1 cellular context compared by ENCODE assay signal in the genomic region with DNA sequence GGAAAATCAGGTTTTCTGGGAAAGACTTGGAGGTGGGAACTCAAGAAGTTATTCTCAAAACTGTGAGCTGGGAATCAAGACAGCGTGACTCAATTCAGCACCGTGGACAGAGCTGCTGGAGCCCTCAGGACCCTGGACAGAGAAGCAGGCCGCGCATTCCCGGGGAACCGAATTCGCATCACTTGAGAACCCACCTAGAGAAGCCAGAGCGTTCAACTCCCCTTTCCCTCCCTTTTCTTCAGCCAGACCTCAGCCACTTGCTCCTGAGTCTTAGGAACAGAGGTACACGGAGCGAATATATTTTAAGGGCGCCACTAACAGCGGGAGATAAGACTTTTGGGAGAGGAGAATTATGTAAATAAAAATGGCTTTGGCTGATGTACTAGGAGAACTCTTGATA.
A peak's percentile ranks its signal among the peaks of the same experiment; 100 is the strongest.
TF ChIP-seq lines count a peak whose summit lies in the region.

No MANE protein-coding gene starts in this region.

TF ChIP-seq in K562, 482 proteins besides CTCF, POLR2A, EP300 and RAD21 (continues in another document):
- TF ChIP-seq ZNF224 (CRISPR knock-in tag; IDR thresholded peaks at IDR 0.05) = peak; percentile 99
- no peak for TF ChIP-seq C11orf30 (IDR thresholded peaks at IDR 0.05; ENCODE audit: low read depth)
- TF ChIP-seq ZNF143 (CRISPR knock-in tag; IDR thresholded peaks at IDR 0.05) = peak; percentile 67; the same call in 1 of the 2 replicates
- peak; percentile 96 for TF ChIP-seq ZNF583 (CRISPR knock-in tag; IDR thresholded peaks at IDR 0.05)
- TF ChIP-seq, protein P1, sequence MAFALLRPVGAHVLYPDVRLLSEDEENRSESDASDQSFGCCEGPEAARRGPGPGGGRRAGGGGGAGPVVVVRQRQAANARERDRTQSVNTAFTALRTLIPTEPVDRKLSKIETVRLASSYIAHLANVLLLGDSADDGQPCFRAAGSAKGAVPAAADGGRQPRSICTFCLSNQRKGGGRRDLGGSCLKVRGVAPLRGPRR (CRISPR knock-in tag; IDR thresholded peaks at IDR 0.05) = peak; percentile 75; the same call in 1 of the 2 replicates
- no peak for TF ChIP-seq HDGF (IDR thresholded peaks at IDR 0.05)
- TF ChIP-seq ETV1 (tag; conservative IDR thresholded peaks at IDR 0.05; ENCODE audit: low read depth) = 0 out of 2 replicates have a peak, but pooled peaks have one; percentile 31
- peak; percentile 91 for TF ChIP-seq TEAD2 (tag; IDR thresholded peaks at IDR 0.05)
- TF ChIP-seq ETV6 (IDR thresholded peaks at IDR 0.05; ENCODE audit: borderline replicate concordance in 1 of 2, low read depth in 2 of 2, low read length in 1 of 2) = no peak
- peak; percentile 99 for TF ChIP-seq ETV6 (CRISPR knock-in tag; IDR thresholded peaks at IDR 0.05; ENCODE audit: borderline replicate concordance)
- TF ChIP-seq ARID2 (IDR thresholded peaks at IDR 0.05) = peak; percentile 66
- TF ChIP-seq, protein P2, sequence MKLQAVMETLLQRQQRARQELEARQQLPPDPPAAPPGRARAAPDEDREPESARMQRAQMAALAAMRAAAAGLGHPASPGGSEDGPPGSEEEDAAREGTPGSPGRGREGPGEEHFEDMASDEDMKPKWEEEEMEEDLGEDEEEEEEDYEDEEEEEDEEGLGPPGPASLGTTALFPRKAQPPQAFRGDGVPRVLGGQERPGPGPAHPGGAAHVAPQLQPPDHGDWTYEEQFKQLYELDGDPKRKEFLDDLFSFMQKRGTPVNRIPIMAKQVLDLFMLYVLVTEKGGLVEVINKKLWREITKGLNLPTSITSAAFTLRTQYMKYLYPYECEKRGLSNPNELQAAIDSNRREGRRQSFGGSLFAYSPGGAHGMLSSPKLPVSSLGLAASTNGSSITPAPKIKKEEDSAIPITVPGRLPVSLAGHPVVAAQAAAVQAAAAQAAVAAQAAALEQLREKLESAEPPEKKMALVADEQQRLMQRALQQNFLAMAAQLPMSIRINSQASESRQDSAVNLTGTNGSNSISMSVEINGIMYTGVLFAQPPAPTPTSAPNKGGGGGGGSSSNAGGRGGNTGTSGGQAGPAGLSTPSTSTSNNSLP (IDR thresholded peaks at IDR 0.05; ENCODE audit: borderline replicate concordance, low read depth, low read length) = 0 out of 2 replicates have a peak, but pooled peaks have one; percentile 38
- TF ChIP-seq HEY1 (CRISPR knock-in tag; IDR thresholded peaks at IDR 0.05; ENCODE audit: borderline replicate concordance) = no peak
- peak in 1 of 3 experiments; percentile 51 for TF ChIP-seq YY1 (IDR thresholded peaks at IDR 0.05; ENCODE audit: borderline replicate concordance in 1 of 3, control insufficient read depth in 1 of 3, extremely low read depth in 1 of 3, insufficient read depth in 3 of 3, insufficient read length in 1 of 3, insufficient replicate concordance in 2 of 3, low read depth in 1 of 3, low read length in 2 of 3)
- TF ChIP-seq ZC3H4 (CRISPR knock-in tag; IDR thresholded peaks at IDR 0.05; ENCODE audit: borderline replicate concordance) = no peak
- TF ChIP-seq, protein P3, sequence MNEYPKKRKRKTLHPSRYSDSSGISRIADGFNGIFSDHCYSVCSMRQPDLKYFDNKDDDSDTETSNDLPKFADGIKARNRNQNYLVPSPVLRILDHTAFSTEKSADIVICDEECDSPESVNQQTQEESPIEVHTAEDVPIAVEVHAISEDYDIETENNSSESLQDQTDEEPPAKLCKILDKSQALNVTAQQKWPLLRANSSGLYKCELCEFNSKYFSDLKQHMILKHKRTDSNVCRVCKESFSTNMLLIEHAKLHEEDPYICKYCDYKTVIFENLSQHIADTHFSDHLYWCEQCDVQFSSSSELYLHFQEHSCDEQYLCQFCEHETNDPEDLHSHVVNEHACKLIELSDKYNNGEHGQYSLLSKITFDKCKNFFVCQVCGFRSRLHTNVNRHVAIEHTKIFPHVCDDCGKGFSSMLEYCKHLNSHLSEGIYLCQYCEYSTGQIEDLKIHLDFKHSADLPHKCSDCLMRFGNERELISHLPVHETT (CRISPR knock-in tag; conservative IDR thresholded peaks at IDR 0.05 in 1 of 2, IDR thresholded peaks at IDR 0.05 in 1 of 2) = peak; percentile 96 to 99
- TF ChIP-seq SIN3A (IDR thresholded peaks at IDR 0.05; ENCODE audit: borderline replicate concordance in 2 of 2, control insufficient read depth in 1 of 2, low read depth in 2 of 2, low read length in 2 of 2) = peak; percentile 100
- TF ChIP-seq, protein P4, sequence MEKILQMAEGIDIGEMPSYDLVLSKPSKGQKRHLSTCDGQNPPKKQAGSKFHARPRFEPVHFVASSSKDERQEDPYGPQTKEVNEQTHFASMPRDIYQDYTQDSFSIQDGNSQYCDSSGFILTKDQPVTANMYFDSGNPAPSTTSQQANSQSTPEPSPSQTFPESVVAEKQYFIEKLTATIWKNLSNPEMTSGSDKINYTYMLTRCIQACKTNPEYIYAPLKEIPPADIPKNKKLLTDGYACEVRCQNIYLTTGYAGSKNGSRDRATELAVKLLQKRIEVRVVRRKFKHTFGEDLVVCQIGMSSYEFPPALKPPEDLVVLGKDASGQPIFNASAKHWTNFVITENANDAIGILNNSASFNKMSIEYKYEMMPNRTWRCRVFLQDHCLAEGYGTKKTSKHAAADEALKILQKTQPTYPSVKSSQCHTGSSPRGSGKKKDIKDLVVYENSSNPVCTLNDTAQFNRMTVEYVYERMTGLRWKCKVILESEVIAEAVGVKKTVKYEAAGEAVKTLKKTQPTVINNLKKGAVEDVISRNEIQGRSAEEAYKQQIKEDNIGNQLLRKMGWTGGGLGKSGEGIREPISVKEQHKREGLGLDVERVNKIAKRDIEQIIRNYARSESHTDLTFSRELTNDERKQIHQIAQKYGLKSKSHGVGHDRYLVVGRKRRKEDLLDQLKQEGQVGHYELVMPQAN (IDR thresholded peaks at IDR 0.05; ENCODE audit: borderline replicate concordance) = peak; percentile 99
- TF ChIP-seq SNRNP70 (optimal IDR thresholded peaks at IDR 0.05; ENCODE audit: low read depth, low read length) = no peak
- TF ChIP-seq COPS2 (conservative IDR thresholded peaks at IDR 0.05) = no peak
- peak; percentile 100 for TF ChIP-seq ZNF197 (CRISPR knock-in tag; IDR thresholded peaks at IDR 0.05; ENCODE audit: low read depth)
- TF ChIP-seq, protein P5, sequence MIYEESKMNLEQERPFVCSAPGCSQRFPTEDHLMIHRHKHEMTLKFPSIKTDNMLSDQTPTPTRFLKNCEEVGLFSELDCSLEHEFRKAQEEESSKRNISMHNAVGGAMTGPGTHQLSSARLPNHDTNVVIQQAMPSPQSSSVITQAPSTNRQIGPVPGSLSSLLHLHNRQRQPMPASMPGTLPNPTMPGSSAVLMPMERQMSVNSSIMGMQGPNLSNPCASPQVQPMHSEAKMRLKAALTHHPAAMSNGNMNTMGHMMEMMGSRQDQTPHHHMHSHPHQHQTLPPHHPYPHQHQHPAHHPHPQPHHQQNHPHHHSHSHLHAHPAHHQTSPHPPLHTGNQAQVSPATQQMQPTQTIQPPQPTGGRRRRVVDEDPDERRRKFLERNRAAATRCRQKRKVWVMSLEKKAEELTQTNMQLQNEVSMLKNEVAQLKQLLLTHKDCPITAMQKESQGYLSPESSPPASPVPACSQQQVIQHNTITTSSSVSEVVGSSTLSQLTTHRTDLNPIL (CRISPR knock-in tag; IDR thresholded peaks at IDR 0.05) = no peak
- peak; percentile 92 for TF ChIP-seq SMAD3 (CRISPR knock-in tag; conservative IDR thresholded peaks at IDR 0.05)
- peak; percentile 88 for TF ChIP-seq KLF6 (CRISPR knock-in tag; IDR thresholded peaks at IDR 0.05; ENCODE audit: borderline replicate concordance)
- TF ChIP-seq, protein P6, sequence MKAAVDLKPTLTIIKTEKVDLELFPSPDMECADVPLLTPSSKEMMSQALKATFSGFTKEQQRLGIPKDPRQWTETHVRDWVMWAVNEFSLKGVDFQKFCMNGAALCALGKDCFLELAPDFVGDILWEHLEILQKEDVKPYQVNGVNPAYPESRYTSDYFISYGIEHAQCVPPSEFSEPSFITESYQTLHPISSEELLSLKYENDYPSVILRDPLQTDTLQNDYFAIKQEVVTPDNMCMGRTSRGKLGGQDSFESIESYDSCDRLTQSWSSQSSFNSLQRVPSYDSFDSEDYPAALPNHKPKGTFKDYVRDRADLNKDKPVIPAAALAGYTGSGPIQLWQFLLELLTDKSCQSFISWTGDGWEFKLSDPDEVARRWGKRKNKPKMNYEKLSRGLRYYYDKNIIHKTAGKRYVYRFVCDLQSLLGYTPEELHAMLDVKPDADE (conservative IDR thresholded peaks at IDR 0.05; ENCODE audit: control insufficient read depth, low read depth, low read length) = peak; percentile 98
- TF ChIP-seq, protein P7, sequence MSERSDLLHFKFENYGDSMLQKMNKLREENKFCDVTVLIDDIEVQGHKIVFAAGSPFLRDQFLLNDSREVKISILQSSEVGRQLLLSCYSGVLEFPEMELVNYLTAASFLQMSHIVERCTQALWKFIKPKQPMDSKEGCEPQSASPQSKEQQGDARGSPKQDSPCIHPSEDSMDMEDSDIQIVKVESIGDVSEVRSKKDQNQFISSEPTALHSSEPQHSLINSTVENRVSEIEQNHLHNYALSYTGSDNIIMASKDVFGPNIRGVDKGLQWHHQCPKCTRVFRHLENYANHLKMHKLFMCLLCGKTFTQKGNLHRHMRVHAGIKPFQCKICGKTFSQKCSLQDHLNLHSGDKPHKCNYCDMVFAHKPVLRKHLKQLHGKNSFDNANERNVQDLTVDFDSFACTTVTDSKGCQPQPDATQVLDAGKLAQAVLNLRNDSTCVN (CRISPR knock-in tag; IDR thresholded peaks at IDR 0.05) = 0 out of 2 replicates have a peak, but pooled peaks have one; percentile 47
- peak; percentile 78 for TF ChIP-seq ZFX (CRISPR knock-in tag; IDR thresholded peaks at IDR 0.05)
- TF ChIP-seq SP1 (CRISPR knock-in tag; IDR thresholded peaks at IDR 0.05) = peak; percentile 90
- TF ChIP-seq, protein P8, sequence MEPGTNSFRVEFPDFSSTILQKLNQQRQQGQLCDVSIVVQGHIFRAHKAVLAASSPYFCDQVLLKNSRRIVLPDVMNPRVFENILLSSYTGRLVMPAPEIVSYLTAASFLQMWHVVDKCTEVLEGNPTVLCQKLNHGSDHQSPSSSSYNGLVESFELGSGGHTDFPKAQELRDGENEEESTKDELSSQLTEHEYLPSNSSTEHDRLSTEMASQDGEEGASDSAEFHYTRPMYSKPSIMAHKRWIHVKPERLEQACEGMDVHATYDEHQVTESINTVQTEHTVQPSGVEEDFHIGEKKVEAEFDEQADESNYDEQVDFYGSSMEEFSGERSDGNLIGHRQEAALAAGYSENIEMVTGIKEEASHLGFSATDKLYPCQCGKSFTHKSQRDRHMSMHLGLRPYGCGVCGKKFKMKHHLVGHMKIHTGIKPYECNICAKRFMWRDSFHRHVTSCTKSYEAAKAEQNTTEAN (CRISPR knock-in tag; IDR thresholded peaks at IDR 0.05) = peak; percentile 98
- TF ChIP-seq POLR2B (IDR thresholded peaks at IDR 0.05; ENCODE audit: low read depth, partially characterized antibody) = no peak
- TF ChIP-seq, protein P9, sequence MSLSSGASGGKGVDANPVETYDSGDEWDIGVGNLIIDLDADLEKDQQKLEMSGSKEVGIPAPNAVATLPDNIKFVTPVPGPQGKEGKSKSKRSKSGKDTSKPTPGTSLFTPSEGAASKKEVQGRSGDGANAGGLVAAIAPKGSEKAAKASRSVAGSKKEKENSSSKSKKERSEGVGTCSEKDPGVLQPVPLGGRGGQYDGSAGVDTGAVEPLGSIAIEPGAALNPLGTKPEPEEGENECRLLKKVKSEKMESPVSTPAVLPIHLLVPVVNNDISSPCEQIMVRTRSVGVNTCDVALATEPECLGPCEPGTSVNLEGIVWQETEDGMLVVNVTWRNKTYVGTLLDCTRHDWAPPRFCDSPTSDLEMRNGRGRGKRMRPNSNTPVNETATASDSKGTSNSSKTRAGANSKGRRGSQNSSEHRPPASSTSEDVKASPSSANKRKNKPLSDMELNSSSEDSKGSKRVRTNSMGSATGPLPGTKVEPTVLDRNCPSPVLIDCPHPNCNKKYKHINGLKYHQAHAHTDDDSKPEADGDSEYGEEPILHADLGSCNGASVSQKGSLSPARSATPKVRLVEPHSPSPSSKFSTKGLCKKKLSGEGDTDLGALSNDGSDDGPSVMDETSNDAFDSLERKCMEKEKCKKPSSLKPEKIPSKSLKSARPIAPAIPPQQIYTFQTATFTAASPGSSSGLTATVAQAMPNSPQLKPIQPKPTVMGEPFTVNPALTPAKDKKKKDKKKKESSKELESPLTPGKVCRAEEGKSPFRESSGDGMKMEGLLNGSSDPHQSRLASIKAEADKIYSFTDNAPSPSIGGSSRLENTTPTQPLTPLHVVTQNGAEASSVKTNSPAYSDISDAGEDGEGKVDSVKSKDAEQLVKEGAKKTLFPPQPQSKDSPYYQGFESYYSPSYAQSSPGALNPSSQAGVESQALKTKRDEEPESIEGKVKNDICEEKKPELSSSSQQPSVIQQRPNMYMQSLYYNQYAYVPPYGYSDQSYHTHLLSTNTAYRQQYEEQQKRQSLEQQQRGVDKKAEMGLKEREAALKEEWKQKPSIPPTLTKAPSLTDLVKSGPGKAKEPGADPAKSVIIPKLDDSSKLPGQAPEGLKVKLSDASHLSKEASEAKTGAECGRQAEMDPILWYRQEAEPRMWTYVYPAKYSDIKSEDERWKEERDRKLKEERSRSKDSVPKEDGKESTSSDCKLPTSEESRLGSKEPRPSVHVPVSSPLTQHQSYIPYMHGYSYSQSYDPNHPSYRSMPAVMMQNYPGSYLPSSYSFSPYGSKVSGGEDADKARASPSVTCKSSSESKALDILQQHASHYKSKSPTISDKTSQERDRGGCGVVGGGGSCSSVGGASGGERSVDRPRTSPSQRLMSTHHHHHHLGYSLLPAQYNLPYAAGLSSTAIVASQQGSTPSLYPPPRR (CRISPR knock-in tag; IDR thresholded peaks at IDR 0.05; ENCODE audit: borderline replicate concordance) = peak; percentile 99
- TF ChIP-seq, protein P10, sequence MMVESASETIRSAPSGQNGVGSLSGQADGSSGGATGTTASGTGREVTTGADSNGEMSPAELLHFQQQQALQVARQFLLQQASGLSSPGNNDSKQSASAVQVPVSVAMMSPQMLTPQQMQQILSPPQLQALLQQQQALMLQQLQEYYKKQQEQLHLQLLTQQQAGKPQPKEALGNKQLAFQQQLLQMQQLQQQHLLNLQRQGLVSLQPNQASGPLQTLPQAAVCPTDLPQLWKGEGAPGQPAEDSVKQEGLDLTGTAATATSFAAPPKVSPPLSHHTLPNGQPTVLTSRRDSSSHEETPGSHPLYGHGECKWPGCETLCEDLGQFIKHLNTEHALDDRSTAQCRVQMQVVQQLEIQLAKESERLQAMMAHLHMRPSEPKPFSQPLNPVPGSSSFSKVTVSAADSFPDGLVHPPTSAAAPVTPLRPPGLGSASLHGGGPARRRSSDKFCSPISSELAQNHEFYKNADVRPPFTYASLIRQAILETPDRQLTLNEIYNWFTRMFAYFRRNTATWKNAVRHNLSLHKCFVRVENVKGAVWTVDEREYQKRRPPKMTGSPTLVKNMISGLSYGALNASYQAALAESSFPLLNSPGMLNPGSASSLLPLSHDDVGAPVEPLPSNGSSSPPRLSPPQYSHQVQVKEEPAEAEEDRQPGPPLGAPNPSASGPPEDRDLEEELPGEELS (CRISPR knock-in tag; IDR thresholded peaks at IDR 0.05; ENCODE audit: borderline replicate concordance) = peak; percentile 99
- TF ChIP-seq, protein P11, sequence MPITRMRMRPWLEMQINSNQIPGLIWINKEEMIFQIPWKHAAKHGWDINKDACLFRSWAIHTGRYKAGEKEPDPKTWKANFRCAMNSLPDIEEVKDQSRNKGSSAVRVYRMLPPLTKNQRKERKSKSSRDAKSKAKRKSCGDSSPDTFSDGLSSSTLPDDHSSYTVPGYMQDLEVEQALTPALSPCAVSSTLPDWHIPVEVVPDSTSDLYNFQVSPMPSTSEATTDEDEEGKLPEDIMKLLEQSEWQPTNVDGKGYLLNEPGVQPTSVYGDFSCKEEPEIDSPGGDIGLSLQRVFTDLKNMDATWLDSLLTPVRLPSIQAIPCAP (CRISPR knock-in tag; IDR thresholded peaks at IDR 0.05; ENCODE audit: borderline replicate concordance) = peak; percentile 99
- TF ChIP-seq RCOR1 (IDR thresholded peaks at IDR 0.05; ENCODE audit: borderline replicate concordance in 1 of 2, low read depth in 2 of 2, low read length in 2 of 2) = peak; percentile 53 to 100; a peak in 3 of 4 replicates
- TF ChIP-seq MYC (IDR thresholded peaks at IDR 0.05; ENCODE audit: low read depth, low read length) = peak; percentile 75
- TF ChIP-seq MYC (CRISPR knock-in tag; IDR thresholded peaks at IDR 0.05; ENCODE audit: borderline replicate concordance, low read depth) = no peak
- 0 out of 2 replicates have a peak, but pooled peaks have one; percentile 17 for TF ChIP-seq TCFL5 (CRISPR knock-in tag; conservative IDR thresholded peaks at IDR 0.05)
